ENCODE assay signal across 26 cellular contexts in the genomic region with DNA sequence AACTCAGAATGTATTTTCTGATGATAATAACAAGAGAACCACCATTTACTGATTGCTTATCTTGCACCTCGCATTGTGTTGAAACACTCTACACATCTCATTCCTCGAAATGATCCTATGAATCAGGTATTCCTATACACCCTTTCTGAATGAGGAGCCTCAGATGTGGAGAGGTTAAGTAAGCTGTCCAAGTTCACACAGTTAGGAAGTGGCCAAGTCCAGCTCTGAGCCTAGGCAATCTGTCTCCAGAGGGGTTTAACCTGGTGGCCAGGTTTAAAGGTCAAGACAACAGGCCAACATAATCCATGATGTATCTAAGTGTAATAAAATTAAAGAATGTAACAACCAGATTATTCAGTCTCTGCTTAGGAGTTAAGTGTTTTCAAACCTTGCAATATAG. TPM values are rescaled to one million over a fixed set of nuclear protein-coding genes. Genes with fewer than 3 reads are reported as not detected.
DNase-seq lines count a peak whose midpoint lies in the region; ATAC-seq, FAIRE-seq and TF ChIP-seq lines count a peak whose summit lies in the region.
"Had no signal": no experiment of that assay in that cellular context is flagged by ENCODE, and none has a peak within 500 bp of the region (broad histone marks: within the 10 kb centered on the region; RNA-seq: fewer than 3 reads in every experiment).

No MANE protein-coding gene starts in this region.

- peak; percentile 56 for FAIRE-seq in keratinocyte (lab: Jason Lieb, UNC)
- FAIRE-seq: GM12878 had no signal

- no peak overlapping the region for H2AFZ ChIP-seq in keratinocyte (ENCODE audit: control insufficient read depth, low read length)

- no peak for DNase-seq in stimulated activated naive CD8-positive, alpha-beta T cell treated with anti-CD3 and anti-CD28 coated beads, Interleukin-15, amount 100 ng/mL, for 72 hours
- DNase-seq in SK-N-MC (ENCODE audit: low read depth, low spot score), result no peak
- no peak for DNase-seq in keratinocyte (ENCODE audit: low read depth, low spot score)
- DNase-seq in stimulated activated naive B cell treated with anti-CD40 and anti-IgM and Interleukin-4, amounts not matched to agents 10 μg/mL and 1 μg/mL and 100 μg/mL, for 72 hours, result no peak
- no peak for DNase-seq in NCI-H1105 treated with DMSO at 0.1 percent for 48 hours (lab: John Stamatoyannopoulos, UW)
- DNase-seq in activated T-helper 1 cell treated with anti-CD3 and anti-CD28 coated beads, Interleukin-12 subunit alpha, Interleukin-12 subunit beta, Interleukin-2, Interleukin-4 antibody, amounts not matched to agents 30 ng/mL and 10 ng/mL and 1 ng/mL, durations not matched to agents 14 hours and 24 hours and 36 hours (ENCODE audit: low spot score), result no peak
- no peak for DNase-seq in NCI-H1092 (lab: John Stamatoyannopoulos, UW)
- DNase-seq: CD4-positive, alpha-beta memory T cell; COR-L47; GDM1; HFFc6; KBM-7; MG63; NCI-H1417; NCI-H1694; NCI-H2029 treated with DMSO at 0.1 percent for 48 hours; NCI-H510A; NCI-H69; SHP77 treated with DMSO at 0.1 percent for 48 hours had no signal

- H3K36me3 ChIP-seq in SK-N-MC (ENCODE audit: insufficient read depth, low read length) (peaks cover 10% of the 10 kb centered on the region; the same call in 1 of the 2 replicates), keratinocyte (ENCODE audit: control insufficient read depth in 2 of 2, extremely low read depth in 1 of 2, insufficient read depth in 2 of 2, low read length in 2 of 2) (peaks cover 0 to 5% of the 10 kb centered on the region in 2 experiments)
- H3K36me3 ChIP-seq: HAP-1, MG63 had no signal

- H3K27ac Mint-ChIP-seq in stimulated activated naive CD8-positive, alpha-beta T cell treated with anti-CD3 and anti-CD28 coated beads, Interleukin-15, Interleukin-2, amounts not matched to agents 100 ng/mL and 50 ng/mL, for 24 hours, result peak overlapping the region; percentile 29
- H3K27ac Mint-ChIP-seq in stimulated activated naive CD8-positive, alpha-beta T cell treated with anti-CD3 and anti-CD28 coated beads, Interleukin-15, amount 100 ng/mL, for 72 hours, result no peak overlapping the region
- no peak overlapping the region for H3K27ac Mint-ChIP-seq in stimulated activated naive B cell treated with anti-CD40 and anti-IgM and Interleukin-4, amounts not matched to agents 10 μg/mL and 1 μg/mL and 100 μg/mL, for 72 hours
- no peak overlapping the region for H3K27ac Mint-ChIP-seq in activated T-helper 1 cell treated with anti-CD3 and anti-CD28 coated beads, Interleukin-12 subunit alpha, Interleukin-12 subunit beta, Interleukin-2, Interleukin-4 antibody, amounts not matched to agents 30 ng/mL and 10 ng/mL and 1 ng/mL, durations not matched to agents 14 hours and 24 hours and 36 hours
- H3K27ac Mint-ChIP-seq: HFFc6 had no signal

- dilution Hi-C loops in keratinocyte (cut with MboI; ENCODE audit: extremely low pct_ligation_motif_present, low sequenced_read_pairs), result no loop called here

- no peaks in the 10 kb centered on the region for H3K9me3 ChIP-seq in SK-N-MC (ENCODE audit: low read depth, low read length)
- no peaks in the 10 kb centered on the region for H3K9me3 ChIP-seq in keratinocyte (ENCODE audit: control insufficient read depth, low read depth, low read length)
- H3K9me3 ChIP-seq: HAP-1 had no signal

- no peaks in the 10 kb centered on the region for H3K27me3 Mint-ChIP-seq in stimulated activated naive CD8-positive, alpha-beta T cell treated with anti-CD3 and anti-CD28 coated beads, Interleukin-15, Interleukin-2, amounts not matched to agents 100 ng/mL and 50 ng/mL, for 24 hours
- H3K27me3 Mint-ChIP-seq in stimulated activated naive CD8-positive, alpha-beta T cell treated with anti-CD3 and anti-CD28 coated beads, Interleukin-15, amount 100 ng/mL, for 72 hours, result no peaks in the 10 kb centered on the region
- H3K27me3 Mint-ChIP-seq in stimulated activated naive B cell treated with anti-CD40 and anti-IgM and Interleukin-4, amounts not matched to agents 10 μg/mL and 1 μg/mL and 100 μg/mL, for 72 hours, result no peaks in the 10 kb centered on the region
- H3K27me3 Mint-ChIP-seq in activated T-helper 1 cell treated with anti-CD3 and anti-CD28 coated beads, Interleukin-12 subunit alpha, Interleukin-12 subunit beta, Interleukin-2, Interleukin-4 antibody, amounts not matched to agents 30 ng/mL and 10 ng/mL and 1 ng/mL, durations not matched to agents 14 hours and 24 hours and 36 hours (ENCODE audit: insufficient read depth), result no peaks in the 10 kb centered on the region
- H3K27me3 Mint-ChIP-seq: CD4-positive, alpha-beta memory T cell had no signal

- ATAC-seq in stimulated activated naive CD8-positive, alpha-beta T cell treated with anti-CD3 and anti-CD28 coated beads, Interleukin-15, amount 100 ng/mL, for 72 hours, result no peak
- no peak for ATAC-seq in stimulated activated naive B cell treated with anti-CD40 and anti-IgM and Interleukin-4, amounts not matched to agents 10 μg/mL and 1 μg/mL and 100 μg/mL, for 72 hours (replicated peaks)
- ATAC-seq: GM12878, Panc1 had no signal

- H3K4me2 ChIP-seq in keratinocyte (ENCODE audit: control insufficient read depth, extremely low read depth, insufficient read depth, low read depth, low read length), result no peak overlapping the region

- peaks cover 30% of the 10 kb centered on the region for H3K79me2 ChIP-seq in keratinocyte (ENCODE audit: control insufficient read depth, insufficient read depth, low read length)

- peaks cover 10% of the 10 kb centered on the region for H3K9me3 Mint-ChIP-seq in stimulated activated naive CD8-positive, alpha-beta T cell treated with anti-CD3 and anti-CD28 coated beads, Interleukin-15, Interleukin-2, amounts not matched to agents 100 ng/mL and 50 ng/mL, for 24 hours
- peaks cover 0 to 9% of the 10 kb centered on the region in 2 donors for H3K9me3 Mint-ChIP-seq in stimulated activated naive CD8-positive, alpha-beta T cell treated with anti-CD3 and anti-CD28 coated beads, Interleukin-15, amount 100 ng/mL, for 72 hours
- H3K9me3 Mint-ChIP-seq in stimulated activated naive B cell treated with anti-CD40 and anti-IgM and Interleukin-4, amounts not matched to agents 10 μg/mL and 1 μg/mL and 100 μg/mL, for 72 hours, result peaks cover 8 to 10% of the 10 kb centered on the region in 2 donors
- peaks cover 11% of the 10 kb centered on the region for H3K9me3 Mint-ChIP-seq in activated T-helper 1 cell treated with anti-CD3 and anti-CD28 coated beads, Interleukin-12 subunit alpha, Interleukin-12 subunit beta, Interleukin-2, Interleukin-4 antibody, amounts not matched to agents 30 ng/mL and 10 ng/mL and 1 ng/mL, durations not matched to agents 14 hours and 24 hours and 36 hours

- H3K4me1 Mint-ChIP-seq in stimulated activated naive CD8-positive, alpha-beta T cell treated with anti-CD3 and anti-CD28 coated beads, Interleukin-15, Interleukin-2, amounts not matched to agents 100 ng/mL and 50 ng/mL, for 24 hours (ENCODE audit: low read depth), result peaks cover 43% of the 10 kb centered on the region
- H3K4me1 Mint-ChIP-seq in stimulated activated naive CD8-positive, alpha-beta T cell treated with anti-CD3 and anti-CD28 coated beads, Interleukin-15, amount 100 ng/mL, for 72 hours, result peaks cover 41% of the 10 kb centered on the region
- H3K4me1 Mint-ChIP-seq in stimulated activated naive B cell treated with anti-CD40 and anti-IgM and Interleukin-4, amounts not matched to agents 10 μg/mL and 1 μg/mL and 100 μg/mL, for 72 hours, result peaks cover 11 to 16% of the 10 kb centered on the region in 2 donors
- H3K4me1 Mint-ChIP-seq in activated T-helper 1 cell treated with anti-CD3 and anti-CD28 coated beads, Interleukin-12 subunit alpha, Interleukin-12 subunit beta, Interleukin-2, Interleukin-4 antibody, amounts not matched to agents 30 ng/mL and 10 ng/mL and 1 ng/mL, durations not matched to agents 14 hours and 24 hours and 36 hours (ENCODE audit: low read depth), result peaks cover 20% of the 10 kb centered on the region

- TF ChIP-seq CTCF in keratinocyte (optimal IDR thresholded peaks at IDR 0.05 in 1 of 3, IDR thresholded peaks at IDR 0.05 in 1 of 3, conservative IDR thresholded peaks at IDR 0.05 in 1 of 3; ENCODE audit: extremely low read depth in 1 of 3, insufficient read depth in 2 of 3, low read length in 3 of 3), result no peak

- no peaks in the 10 kb centered on the region for H4K20me1 ChIP-seq in keratinocyte (ENCODE audit: control insufficient read depth, extremely low read depth, insufficient read depth, low read length)
- H4K20me1 ChIP-seq: BLaER1 treated with 17β-estradiol and CSF1 and Interleukin-3, amounts not matched to agents 10 nM and 100 nM had no signal

- H3K4me3 Mint-ChIP-seq in stimulated activated naive CD8-positive, alpha-beta T cell treated with anti-CD3 and anti-CD28 coated beads, Interleukin-15, Interleukin-2, amounts not matched to agents 100 ng/mL and 50 ng/mL, for 24 hours, result no peak overlapping the region
- no peak overlapping the region for H3K4me3 Mint-ChIP-seq in stimulated activated naive CD8-positive, alpha-beta T cell treated with anti-CD3 and anti-CD28 coated beads, Interleukin-15, amount 100 ng/mL, for 72 hours
- no peak overlapping the region for H3K4me3 Mint-ChIP-seq in stimulated activated naive B cell treated with anti-CD40 and anti-IgM and Interleukin-4, amounts not matched to agents 10 μg/mL and 1 μg/mL and 100 μg/mL, for 72 hours
- H3K4me3 Mint-ChIP-seq in activated T-helper 1 cell treated with anti-CD3 and anti-CD28 coated beads, Interleukin-12 subunit alpha, Interleukin-12 subunit beta, Interleukin-2, Interleukin-4 antibody, amounts not matched to agents 30 ng/mL and 10 ng/mL and 1 ng/mL, durations not matched to agents 14 hours and 24 hours and 36 hours, result no peak overlapping the region
- H3K4me3 Mint-ChIP-seq: HFFc6 had no signal

- H3K4me3 ChIP-seq in SK-N-MC, result no peak overlapping the region
- no peak overlapping the region for H3K4me3 ChIP-seq in keratinocyte (ENCODE audit: control insufficient read depth in 2 of 3, extremely low read depth in 1 of 3, insufficient read depth in 2 of 3, low read depth in 1 of 3, low read length in 3 of 3)
- H3K4me3 ChIP-seq: BLaER1 treated with 17β-estradiol and CSF1 and Interleukin-3, amounts not matched to agents 10 nM and 100 nM; GM12878; HAP-1; MG63 had no signal

- H3K36me3 Mint-ChIP-seq in stimulated activated naive CD8-positive, alpha-beta T cell treated with anti-CD3 and anti-CD28 coated beads, Interleukin-15, Interleukin-2, amounts not matched to agents 100 ng/mL and 50 ng/mL, for 24 hours (ENCODE audit: low read depth), result peaks cover 17% of the 10 kb centered on the region
- peaks cover 7 to 15% of the 10 kb centered on the region in 2 donors for H3K36me3 Mint-ChIP-seq in stimulated activated naive B cell treated with anti-CD40 and anti-IgM and Interleukin-4, amounts not matched to agents 10 μg/mL and 1 μg/mL and 100 μg/mL, for 72 hours
- H3K36me3 Mint-ChIP-seq in activated T-helper 1 cell treated with anti-CD3 and anti-CD28 coated beads, Interleukin-12 subunit alpha, Interleukin-12 subunit beta, Interleukin-2, Interleukin-4 antibody, amounts not matched to agents 30 ng/mL and 10 ng/mL and 1 ng/mL, durations not matched to agents 14 hours and 24 hours and 36 hours (ENCODE audit: low read depth), result peaks cover 11% of the 10 kb centered on the region

- H3K9ac ChIP-seq in SK-N-MC (ENCODE audit: insufficient read length) (no peak overlapping the region), keratinocyte (ENCODE audit: control insufficient read depth, extremely low read depth, insufficient read depth, low read length) (no peak overlapping the region)
- H3K9ac ChIP-seq: BLaER1 treated with 17β-estradiol and CSF1 and Interleukin-3, amounts not matched to agents 10 nM and 100 nM had no signal

- intact Hi-C loops in activated T-helper 1 cell treated with anti-CD3 and anti-CD28 coated beads, Interleukin-12 subunit alpha, Interleukin-12 subunit beta, Interleukin-2, Interleukin-4 antibody, amounts not matched to agents 30 ng/mL and 10 ng/mL and 1 ng/mL, durations not matched to agents 14 hours and 24 hours and 36 hours (cut with micrococcal nuclease), result loop anchor here (5.0 kb wide), 2 partner anchors 86 to 384 kb away; a partner anchor contains a TSS

- peaks cover 16% of the 10 kb centered on the region for H3K4me1 ChIP-seq in keratinocyte (ENCODE audit: control insufficient read depth, extremely low read depth, insufficient read depth, low read length)

- H3K9me1 ChIP-seq in keratinocyte (ENCODE audit: control insufficient read depth, extremely low read depth, insufficient read depth, low read length), result no peaks in the 10 kb centered on the region

- H3K27ac ChIP-seq in SK-N-MC, result peak overlapping the region; percentile 91; the same call in 1 of the 2 replicates
- no peak overlapping the region for H3K27ac ChIP-seq in keratinocyte (ENCODE audit: control insufficient read depth, insufficient read depth, low read length)
- H3K27ac ChIP-seq: RWPE1 had no signal

- no peaks in the 10 kb centered on the region for H3K27me3 ChIP-seq in keratinocyte (ENCODE audit: control insufficient read depth, extremely low read depth, insufficient read depth, low read length)
- H3K27me3 ChIP-seq: BLaER1 treated with 17β-estradiol and CSF1 and Interleukin-3, amounts not matched to agents 10 nM and 100 nM; MG63 had no signal

RNA-seq across cellular contexts. Expression of a gene that starts 12.9 kb away (rescaled TPM):
- polyA plus RNA-seq in keratinocyte, result 7.2 to 13.1 TPM (median 8.9 TPM) in 3 replicates
- 3.1 TPM for polyA plus RNA-seq in keratinocyte (2011; ENCODE audit: low read depth)
- polyA plus RNA-seq in keratinocyte (2011; cell fraction: cytosol; rRNA removed), result 5.1 and 10.0 TPM in 2 replicates
- 10.2 and 13.8 TPM in 2 replicates for polyA plus RNA-seq in keratinocyte (2011; cell fraction: nucleus; rRNA removed)
- polyA plus RNA-seq in keratinocyte (2012; ENCODE audit: low replicate concordance), result 2.5 and 9.9 TPM in 2 replicates
- polyA minus RNA-seq in keratinocyte, result 1.5 to 19.1 TPM (median 9.4 TPM) in 3 replicates
- 10.2 TPM for polyA minus RNA-seq in keratinocyte (2011; cell fraction: cytosol; rRNA and poly(A)+ RNA removed)
- 10.1 and 23.6 TPM in 2 replicates for polyA minus RNA-seq in keratinocyte (2011; cell fraction: nucleus; rRNA and poly(A)+ RNA removed)
- total RNA-seq in activated T-helper 1 cell treated with anti-CD3 and anti-CD28 coated beads, Interleukin-12 subunit alpha, Interleukin-12 subunit beta, Interleukin-2, Interleukin-4 antibody, amounts not matched to agents 30 ng/mL and 10 ng/mL and 1 ng/mL, durations not matched to agents 14 hours and 24 hours and 36 hours, result 3.2 and 3.5 TPM in 2 replicates
- total RNA-seq: OCI-LY7 had no signal
